ENCODE assay signal across 8 cellular contexts in genomic region chrX:49155243-49155899, GRCh38. TPM values are rescaled to one million over a fixed set of nuclear protein-coding genes. Genes with fewer than 3 reads are reported as not detected.
A peak's percentile ranks its signal among the peaks of the same experiment; 100 is the strongest.
DNase-seq lines count a peak whose midpoint lies in the region; ATAC-seq and TF ChIP-seq lines count a peak whose summit lies in the region.

No MANE protein-coding gene starts in this region.

- peaks cover 0 to 7% of the 10 kb centered on the region in 2 donors for H3K36me3 Mint-ChIP-seq in CD4-positive, alpha-beta memory T cell
- no peaks in the 10 kb centered on the region for H3K36me3 Mint-ChIP-seq in GM23338 (ENCODE audit: low read depth)

- H3K27ac ChIP-seq in CD4-positive, alpha-beta memory T cell (ENCODE audit: low read depth, low read length): peak overlapping the region; percentile 86
- H3K27ac ChIP-seq in GM23338 (ENCODE audit: low read depth) (0 out of 2 replicates have a peak overlapping the region, but pooled peaks have one; percentile 70), adrenal gland (peak overlapping the region; percentile 59 to 99 (median 89))

- peak overlapping the region; percentile 91 to 97 (median 93) for H3K4me3 Mint-ChIP-seq in CD4-positive, alpha-beta memory T cell
- peak overlapping the region; percentile 87 for H3K4me3 Mint-ChIP-seq in GM23338

- WGBS in adrenal gland, 4 donors: 5 to 49% (median 30%) methylated on average over 11 to 18 of the region's 18 CpGs

- no peaks in the 10 kb centered on the region for H3K9me2 ChIP-seq in GM23338 (ENCODE audit: insufficient read depth)

- no peaks in the 10 kb centered on the region for H3F3A ChIP-seq in GM23338 (replicated peaks; ENCODE audit: low read depth)

- H3K9me3 Mint-ChIP-seq in CD4-positive, alpha-beta memory T cell: no peaks in the 10 kb centered on the region
- H3K9me3 Mint-ChIP-seq in GM23338: no peaks in the 10 kb centered on the region; the same call in 2 of the 3 replicates

- H3K27me3 ChIP-seq in CD4-positive, alpha-beta memory T cell (ENCODE audit: insufficient read depth, low read length): no peaks in the 10 kb centered on the region
- peaks cover 28% of the 10 kb centered on the region for H3K27me3 ChIP-seq in GM23338 (ENCODE audit: insufficient read depth)
- no peaks in the 10 kb centered on the region for H3K27me3 ChIP-seq in adrenal gland

- no peaks in the 10 kb centered on the region for H4K20me1 ChIP-seq in GM23338 (replicated peaks; ENCODE audit: insufficient read depth)

- TF ChIP-seq CTCF in GM23338 (conservative IDR thresholded peaks at IDR 0.05; ENCODE audit: low read depth in 2 of 2): no peak
- TF ChIP-seq CTCF in adrenal gland (IDR thresholded peaks at IDR 0.05): no peak

- H2AFZ ChIP-seq in GM23338: peak overlapping the region; percentile 63; the same call in 1 of the 2 replicates

- CTCF ChIA-PET in CD4-positive, alpha-beta memory T cell (lab: Charles Lee; ENCODE audit: partially characterized antibody): interaction anchor here (0.7 to 2.5 kb wide), 18 partner anchors 10 to 153 kb away, joined by 3 to 31 read pairs (median 4); partner anchors contain the start of genes GPKOW, PLP2, TFE3 and WDR45

- H3K9me3 ChIP-seq in CD4-positive, alpha-beta memory T cell (ENCODE audit: control insufficient read depth in 1 of 2, low read length in 2 of 2): no peaks in the 10 kb centered on the region
- no peaks in the 10 kb centered on the region for H3K9me3 ChIP-seq in adrenal gland (replicated peaks in 1 of 3)

- no peaks in the 10 kb centered on the region for H3K27me3 Mint-ChIP-seq in CD4-positive, alpha-beta memory T cell
- H3K27me3 Mint-ChIP-seq in GM23338 (ENCODE audit: insufficient read depth, low read depth, poor library complexity): peaks cover 6% of the 10 kb centered on the region

- peak overlapping the region; percentile 79 for H3K4me2 ChIP-seq in GM23338

- intact Hi-C loops in CD4-positive, alpha-beta memory T cell (cut with micrococcal nuclease): loop anchor here (1.0 to 5.0 kb wide), 3 partner anchors 32 to 153 kb away; partner anchors contain the start of genes GPKOW and GRIPAP1
- intact Hi-C loops in adrenal gland (cut with DNase I): loop anchor here in 1 of 2 donors (5.0 kb wide), 1 partner anchor 37 kb away; no protein-coding TSS in a partner anchor
- intact Hi-C loops in left cardiac atrium (cut with DNase I): loop anchor here in 1 of 2 donors (10.0 kb wide), 1 partner anchor 119 kb away; no protein-coding TSS in a partner anchor

- H3K36me3 ChIP-seq in CD4-positive, alpha-beta memory T cell (ENCODE audit: insufficient read depth, low read length): no peaks in the 10 kb centered on the region
- H3K36me3 ChIP-seq in GM23338 (ENCODE audit: insufficient read depth): no peaks in the 10 kb centered on the region
- no peaks in the 10 kb centered on the region for H3K36me3 ChIP-seq in adrenal gland (replicated peaks in 1 of 2)

- ATAC-seq in GM23338: peak; percentile 60
- peak; percentile 7 to 62 for ATAC-seq in left cardiac atrium
- no peak for ATAC-seq in HG03139 (IDR thresholded peaks at IDR 0.05; ENCODE audit: unreplicated experiment)
- no peak for ATAC-seq in GM21423 (IDR thresholded peaks at IDR 0.05; ENCODE audit: unreplicated experiment)

- H3K4me1 ChIP-seq in CD4-positive, alpha-beta memory T cell (ENCODE audit: insufficient read depth, low read length): peaks cover 8% of the 10 kb centered on the region
- H3K4me1 ChIP-seq in GM23338 (ENCODE audit: insufficient read depth) (no peaks in the 10 kb centered on the region; the same call in 1 of the 2 replicates), adrenal gland (replicated peaks in 1 of 2) (no peaks in the 10 kb centered on the region)

- H3K79me2 ChIP-seq in GM23338 (replicated peaks; ENCODE audit: insufficient read depth): no peaks in the 10 kb centered on the region

- DNase-seq in CD4-positive, alpha-beta memory T cell: peak; percentile 25 to 60 (median 27)
- DNase-seq in GM23338 (ENCODE audit: low spot score): peak; percentile 92
- DNase-seq in NCI-H748 (lab: John Stamatoyannopoulos, UW; ENCODE audit: unreplicated experiment): peak; percentile 61
- peak in 5 of 7 donors; percentile 45 to 67 (median 51) for DNase-seq in adrenal gland
- peak; percentile 50 for DNase-seq in left cardiac atrium
- DNase-seq in putamen (ENCODE audit: low spot score): peak; percentile 34

- no peak for TF ChIP-seq POLR2A in adrenal gland (IDR thresholded peaks at IDR 0.05)

- POLR2A ChIA-PET in CD4-positive, alpha-beta memory T cell (lab: Charles Lee; ENCODE audit: partially characterized antibody): interaction anchor here (0.5 to 2.3 kb wide), 22 partner anchors 9 to 581 kb away, joined by 3 to 37 read pairs (median 4); partner anchors contain the start of genes GPKOW, GRIPAP1, OTUD5 and PLP2

- peak overlapping the region; percentile 29 to 56 for H3K4me3 ChIP-seq in CD4-positive, alpha-beta memory T cell (ENCODE audit: low read length in 2 of 2)
- peak overlapping the region; percentile 53 for H3K4me3 ChIP-seq in GM23338
- H3K4me3 ChIP-seq in adrenal gland: peak overlapping the region in 2 of 4 donors; percentile 14 to 64

- peak overlapping the region; percentile 95 to 99 (median 97) for H3K27ac Mint-ChIP-seq in CD4-positive, alpha-beta memory T cell
- H3K27ac Mint-ChIP-seq in GM23338: peak overlapping the region; percentile 98

- peaks cover 9 to 23% (median 12%) of the 10 kb centered on the region in 4 donors for H3K4me1 Mint-ChIP-seq in CD4-positive, alpha-beta memory T cell
- peaks cover 10% of the 10 kb centered on the region; the same call in 2 of the 3 replicates for H3K4me1 Mint-ChIP-seq in GM23338

TF ChIP-seq in GM23338, 12 proteins besides CTCF, POLR2A, EP300 and RAD21:
- TF ChIP-seq POLR2AphosphoS5 (IDR thresholded peaks at IDR 0.05; ENCODE audit: low read depth) (peak; percentile 2; the same call in 1 of the 2 replicates), ZNF331 (CRISPR knock-in tag; IDR thresholded peaks at IDR 0.05; ENCODE audit: low read depth) (no peak), EZH2 (IDR thresholded peaks at IDR 0.05; ENCODE audit: low read depth, unreplicated experiment) (no peak)

RNA-seq across cellular contexts. Expression of gene MAGIX, which starts 7.2 kb away (rescaled TPM):
- 1 to 10 TPM; 1.6 to 2.2 TPM for total RNA-seq in CD4-positive, alpha-beta memory T cell
- polyA plus RNA-seq in CD4-positive, alpha-beta memory T cell: under 1 TPM; 0.21 to 0.94 TPM
- total RNA-seq in GM23338 (2014; rRNA removed; shearing (Covaris generic)): 0.83 and 2.1 TPM in 2 replicates
- polyA plus RNA-seq in GM23338 (2016; fragmentation: Nextera tagmentation; extraction: Ambion mirVana) (0.66 and 1.6 TPM in 2 replicates), adrenal gland (1 to 10 TPM in 2 of 3 donors, under 1 TPM in 1; 0.59 to 8.4 (median 7.6) TPM)
- total RNA-seq in adrenal gland (10 to 100 TPM in 1 of 8 donors, 1 to 10 TPM in 7; 2.2 to 16.2 (median 2.9) TPM), left cardiac atrium (1 to 10 TPM; 7.7 to 7.9 TPM)

RNA-seq across cellular contexts. Expression of gene PLP2, which starts 16.3 kb away (rescaled TPM):
- 100 to 1,000 TPM; 132 to 146 TPM for total RNA-seq in CD4-positive, alpha-beta memory T cell
- 100 to 1,000 TPM; 228 to 334 TPM for polyA plus RNA-seq in CD4-positive, alpha-beta memory T cell
- total RNA-seq in GM23338 (2014; rRNA removed; shearing (Covaris generic)): 1.6 and 3.4 TPM in 2 replicates
- polyA plus RNA-seq in GM23338 (2016; fragmentation: Nextera tagmentation; extraction: Ambion mirVana) (9.5 and 10.1 TPM in 2 replicates), adrenal gland (100 to 1,000 TPM in 2 of 3 donors, 10 to 100 TPM in 1; 78.2 to 724 (median 324) TPM)
- total RNA-seq in adrenal gland (100 to 1,000 TPM in 5 of 8 donors, 10 to 100 TPM in 3; 52.1 to 304 (median 152) TPM), left cardiac atrium (100 to 1,000 TPM in 1 of 2 donors, 10 to 100 TPM in 1; 97.5 to 114 TPM)

RNA-seq across cellular contexts. Expression of gene PRICKLE3, which starts 30.8 kb away (rescaled TPM):
- 10 to 100 TPM; 12.0 to 12.3 TPM for total RNA-seq in CD4-positive, alpha-beta memory T cell
- 1 to 10 TPM in 1 of 2 donors, under 1 TPM in 1; 0.73 to 4.5 TPM for polyA plus RNA-seq in CD4-positive, alpha-beta memory T cell
- 13.7 and 21.4 TPM in 2 replicates for total RNA-seq in GM23338 (2014; rRNA removed; shearing (Covaris generic))
- 4.7 and 5.2 TPM in 2 replicates for polyA plus RNA-seq in GM23338 (2016; fragmentation: Nextera tagmentation; extraction: Ambion mirVana)
- total RNA-seq in adrenal gland: 10 to 100 TPM in 7 of 8 donors, 1 to 10 TPM in 1; 6.3 to 46.8 (median 13.2) TPM
- polyA plus RNA-seq in adrenal gland: 10 to 100 TPM in 1 of 3 donors, 1 to 10 TPM in 2; 5.7 to 10.9 (median 6.6) TPM
- 10 to 100 TPM in 1 of 2 donors, 1 to 10 TPM in 1; 9.9 to 14.8 TPM for total RNA-seq in left cardiac atrium

RNA-seq across cellular contexts. Expression of gene GPKOW, which starts 31.8 kb away (rescaled TPM):
- 10 to 100 TPM; 20.0 to 20.7 TPM for total RNA-seq in CD4-positive, alpha-beta memory T cell
- polyA plus RNA-seq in CD4-positive, alpha-beta memory T cell: 10 to 100 TPM; 23.6 to 37.2 TPM
- total RNA-seq in GM23338 (2014; rRNA removed; shearing (Covaris generic)): 15.1 and 22.9 TPM in 2 replicates
- polyA plus RNA-seq in GM23338 (2016; fragmentation: Nextera tagmentation; extraction: Ambion mirVana) (8.1 and 9.5 TPM in 2 replicates), adrenal gland (10 to 100 TPM; 10.1 to 21.8 (median 11.3) TPM)
- total RNA-seq in adrenal gland (10 to 100 TPM; 21.5 to 58.4 (median 27.0) TPM), left cardiac atrium (10 to 100 TPM; 17.1 to 19.4 TPM)

RNA-seq across cellular contexts. Expression of gene SYP, which starts 44.6 kb away (rescaled TPM):
- total RNA-seq in CD4-positive, alpha-beta memory T cell: under 1 TPM; 0.50 to 0.73 TPM
- polyA plus RNA-seq in CD4-positive, alpha-beta memory T cell: under 1 TPM in 1 of 2 donors, not detected in 1; 0.32 TPM
- 7.3 and 9.1 TPM in 2 replicates for total RNA-seq in GM23338 (2014; rRNA removed; shearing (Covaris generic))
- polyA plus RNA-seq in GM23338 (2016; fragmentation: Nextera tagmentation; extraction: Ambion mirVana) (2.5 and 3.7 TPM in 2 replicates), adrenal gland (10 to 100 TPM; 18.6 to 73.1 (median 61.4) TPM)
- total RNA-seq in adrenal gland (10 to 100 TPM in 7 of 8 donors, 1 to 10 TPM in 1; 6.8 to 52.3 (median 18.3) TPM), left cardiac atrium (1 to 10 TPM; 1.8 to 2.8 TPM)

Comparison
In these comparisons a context has a peak if more than half of its experiments do, and no peak if none do; other contexts are left out.
1. DNase-seq: peak in every context shown above with its lines; median percentile 92 in GM23338; 61 in NCI-H748; 51 in adrenal gland; 50 in left cardiac atrium; 34 in putamen; 27 in CD4-positive, alpha-beta memory T cell.
2. ATAC-seq: peak in GM23338 (single experiment) and left cardiac atrium (2 of 2); none in HG03139 (single experiment) and GM21423 (single experiment).
3. RNA of gene PLP2, which starts 16.3 kb away (total RNA-seq): 52.1 to 304 TPM in adrenal gland, 132 to 146 TPM in CD4-positive, alpha-beta memory T cell and 97.5 to 114 TPM in left cardiac atrium; 1.6 to 3.4 TPM in GM23338; every median in the first group is over 10 times any median in the second.
4. Peak in every context shown above with its lines, with median percentiles within 50 percentile points of each other: H3K27ac ChIP-seq.